Comparison of ENCODE assay signal across 24 cellular contexts in genomic region chrX:421646-422325, GRCh38. TPM values are rescaled to one million over a fixed set of nuclear protein-coding genes. Genes with fewer than 3 reads are reported as not detected.
A peak's percentile ranks its signal among the peaks of the same experiment; 100 is the strongest.
DNase-seq lines count a peak whose midpoint lies in the region; ATAC-seq and TF ChIP-seq lines count a peak whose summit lies in the region.
"Had no signal": no experiment of that assay in that cellular context is flagged by ENCODE, and none has a peak within 500 bp of the region (broad histone marks: within the 10 kb centered on the region; RNA-seq: fewer than 3 reads in every experiment).

No MANE protein-coding gene starts in this region.

- H4K8ac ChIP-seq in mesendoderm (ENCODE audit: low read depth, low read length) = no peak overlapping the region

- intact Hi-C loops in left ventricle myocardium inferior (cut with micrococcal nuclease) (no loop called here), left ventricle myocardium superior (cut with micrococcal nuclease) (no loop called here), upper lobe of right lung (cut with DNase I) (no loop called here)

- no peak overlapping the region for H2AK5ac ChIP-seq in mesendoderm (ENCODE audit: low read length)

- no peak overlapping the region for H3K4ac ChIP-seq in mesendoderm (ENCODE audit: low read depth, low read length)

- H3K27me3 ChIP-seq in left ventricle myocardium inferior (ENCODE audit: low read depth) (peaks cover 10% of the 10 kb centered on the region), SJCRH30 (no peaks in the 10 kb centered on the region), mesendoderm (ENCODE audit: insufficient read depth, low read length, poor library complexity) (no peaks in the 10 kb centered on the region), upper lobe of right lung (peaks cover 3% of the 10 kb centered on the region)

- no peak overlapping the region for H2BK5ac ChIP-seq in mesendoderm (ENCODE audit: low read length)

- no peak overlapping the region for H2BK15ac ChIP-seq in mesendoderm (replicated peaks; ENCODE audit: low read depth)

- H3K4me1 ChIP-seq in left ventricle myocardium inferior (no peaks in the 10 kb centered on the region), SJCRH30 (no peaks in the 10 kb centered on the region), mesendoderm (ENCODE audit: control insufficient read depth, low read depth, low read length) (no peaks in the 10 kb centered on the region), upper lobe of right lung (no peaks in the 10 kb centered on the region)

- H3K36me3 ChIP-seq in left ventricle myocardium inferior (no peaks in the 10 kb centered on the region), SJCRH30 (no peaks in the 10 kb centered on the region), mesendoderm (ENCODE audit: control insufficient read depth, insufficient read depth, low read length) (no peaks in the 10 kb centered on the region), upper lobe of right lung (no peaks in the 10 kb centered on the region)

- H3K4me3 ChIP-seq in left ventricle myocardium inferior = no peak overlapping the region
- H3K4me3 ChIP-seq in SJCRH30 = no peak overlapping the region; the same call in 1 of the 2 replicates
- H3K4me3 ChIP-seq in mesendoderm (ENCODE audit: low read length) = no peak overlapping the region
- no peak overlapping the region for H3K4me3 ChIP-seq in upper lobe of right lung
- H3K4me3 ChIP-seq: A549 had no signal

- H3K23ac ChIP-seq in mesendoderm (ENCODE audit: low read length) = peak overlapping the region; percentile 45

- no peak overlapping the region for H2BK120ac ChIP-seq in mesendoderm (ENCODE audit: low read depth, low read length)

- no peak overlapping the region for H3K9ac ChIP-seq in mesendoderm (ENCODE audit: low read length)

- H3K79me2 ChIP-seq in mesendoderm (ENCODE audit: control insufficient read depth, insufficient read depth, low read length) = no peaks in the 10 kb centered on the region

- no peak overlapping the region for H3K56ac ChIP-seq in mesendoderm (ENCODE audit: low read length)

- H4K5ac ChIP-seq in mesendoderm (ENCODE audit: low read length) = no peak overlapping the region

- no peak overlapping the region for H3K4me2 ChIP-seq in mesendoderm (ENCODE audit: low read length)
- H3K4me2 ChIP-seq: A549 had no signal

- no peak overlapping the region for H3K18ac ChIP-seq in mesendoderm (ENCODE audit: low read length)

- no peaks in the 10 kb centered on the region for H3K79me1 ChIP-seq in mesendoderm (ENCODE audit: low read length)

- ATAC-seq in left ventricle myocardium superior (no peak), upper lobe of right lung (no peak), HG02759 (IDR thresholded peaks at IDR 0.05; ENCODE audit: unreplicated experiment) (no peak), HG03097 (IDR thresholded peaks at IDR 0.05; ENCODE audit: low FRiP score, unreplicated experiment) (no peak)
- ATAC-seq: A549, Right ventricle myocardium inferior had no signal

- H3K9me3 ChIP-seq in left ventricle myocardium inferior (replicated peaks) (no peaks in the 10 kb centered on the region), SJCRH30 (replicated peaks) (no peaks in the 10 kb centered on the region), upper lobe of right lung (no peaks in the 10 kb centered on the region)
- H3K9me3 ChIP-seq: A549 had no signal

- no peak for TF ChIP-seq CTCF in left ventricle myocardium inferior (IDR thresholded peaks at IDR 0.05; ENCODE audit: borderline replicate concordance)
- no peak for TF ChIP-seq CTCF in upper lobe of right lung (IDR thresholded peaks at IDR 0.05)

- no peak overlapping the region for H3K27ac ChIP-seq in left ventricle myocardium inferior (replicated peaks)
- H3K27ac ChIP-seq in SJCRH30 = no peak overlapping the region; the same call in 1 of the 2 replicates
- no peak overlapping the region for H3K27ac ChIP-seq in mesendoderm (ENCODE audit: low read depth, low read length)
- no peak overlapping the region for H3K27ac ChIP-seq in upper lobe of right lung
- H3K27ac ChIP-seq: A549 had no signal

- peak; percentile 3 for DNase-seq in left ventricle myocardium inferior
- no peak for DNase-seq in left ventricle myocardium superior
- peak; percentile 51 to 54 for DNase-seq in SJCRH30
- no peak for DNase-seq in mesendoderm
- peak; percentile 42 for DNase-seq in upper lobe of right lung
- DNase-seq in NCI-H2171 (lab: John Stamatoyannopoulos, UW) = no peak
- DNase-seq: DMS53, EL, GF-D8, H9, KBM-7, MM.1S, NCI-H1048, NCI-H1436, NCI-H187 treated with DMSO at 0.1 percent for 48 hours, NCI-H2107, NCI-H345, NCI-H524, NCI-H774, OCI-M1 had no signal

- no CpG with 5 or more reads among the region's 36 CpGs for WGBS in mesendoderm (ENCODE audit: extremely low coverage, insufficient coverage, low lambda C conversion rate)

RNA-seq across cellular contexts. Expression of gene PPP2R3B, which starts 35.1 kb away (rescaled TPM):
- total RNA-seq in left ventricle myocardium inferior (170 TPM), left ventricle myocardium superior (194 TPM), upper lobe of right lung (12.8 TPM)
- total RNA-seq in SJCRH30 (2014; rRNA removed; shearing (Covaris generic)) = 29.2 and 29.8 TPM in 2 replicates
- 26.4 TPM for polyA plus RNA-seq in mesendoderm (2013, experiment 1 of 2)
- 27.4 TPM for polyA plus RNA-seq in mesendoderm (2013, experiment 2 of 2)

Comparison
In these comparisons a context has a peak if more than half of its experiments do, and no peak if none do; other contexts are left out.
1. DNase-seq: peak in left ventricle myocardium inferior (single experiment), SJCRH30 (2 of 2) and upper lobe of right lung (single experiment); none in left ventricle myocardium superior (single experiment), mesendoderm (single experiment) and NCI-H2171 (single experiment).